In genomic region chr12:49165114-49165513, GRCh38 we compare ENCODE assay signal across 10 cellular contexts.
"Had no signal": no experiment of that assay in that cellular context is flagged by ENCODE, and none has a peak within 500 bp of the region (broad histone marks: within the 10 kb centered on the region; RNA-seq: fewer than 3 reads in every experiment).

No MANE protein-coding gene starts in this region.

- H3K27ac ChIP-seq: GM23248 had no signal

- H3K9me3 Mint-ChIP-seq: GM23338, H9, HFFc6 had no signal

- H3K27ac Mint-ChIP-seq: GM23338, H9, HFFc6 had no signal

- H3K4me3 ChIP-seq: GM23248, GM23338, HAP-1 had no signal

- ATAC-seq: GM23338, HCT116 had no signal

- FAIRE-seq: H54 had no signal

- H3K36me3 ChIP-seq: HAP-1 had no signal

- H3K9me3 ChIP-seq: HAP-1 had no signal

- H3K4me2 ChIP-seq: GM23338 had no signal

- H2AFZ ChIP-seq: GM23248, GM23338 had no signal

- DNase-seq: GM23248, GOT3, H7, H9, HCEC 1CT, HFFc6 had no signal

- H3K4me3 Mint-ChIP-seq: GM23338, H9, HFFc6 had no signal

- H3K9ac ChIP-seq: GM23248 had no signal
